ENCODE assay signal across 28 cellular contexts in genomic region chr2:64601785-64602391, GRCh38.
"Had no signal": no experiment of that assay in that cellular context is flagged by ENCODE, and none has a peak within 500 bp of the region (broad histone marks: within the 10 kb centered on the region; RNA-seq: fewer than 3 reads in every experiment).

No MANE protein-coding gene starts in this region.

- DNase-seq: activated CD4-positive, alpha-beta T cell treated with anti-CD3 and anti-CD28 coated beads for 1 hour; activated CD8-positive, alpha-beta memory T cell treated with anti-CD3 and anti-CD28 coated beads, Interleukin-2, amount 10 ng/mL, durations not matched to agents 7 days and 5 days; activated CD8-positive, alpha-beta T cell treated with anti-CD3 and anti-CD28 coated beads, Interleukin-2, amount 10 ng/mL, durations not matched to agents 7 days and 5 days; activated T-cell treated with anti-CD3 and anti-CD28 coated beads, Interleukin-2, amount 50 U/mL, for 48 hours; adrenal gland; aorta; body of pancreas; dermis blood vessel endothelial cell; effector CD4-positive, alpha-beta T cell; glutamatergic neuron; naive thymus-derived CD8-positive, alpha-beta T cell; ovary; retina; stimulated activated CD4-positive, alpha-beta T cell treated with anti-CD3 and anti-CD28 coated beads, Interleukin-1b, Interleukin-23, amount 100 ng/mL, for 48 hours; stimulated activated CD4-positive, alpha-beta T cell treated with anti-CD3 and anti-CD28 coated beads, Interleukin-4, amount 100 ng/mL, for 4 hours; stimulated activated CD8-positive, alpha-beta memory T cell treated with anti-CD3 and anti-CD28 coated beads, Interleukin-4, amount 100 ng/mL, for 48 hours; stimulated activated naive CD4-positive, alpha-beta T cell; T-helper 17 cell; T1000 had no signal

- H3K4me1 ChIP-seq: prostate gland had no signal

- H3K27me3 Mint-ChIP-seq: activated CD8-positive, alpha-beta memory T cell treated with anti-CD3 and anti-CD28 coated beads, Interleukin-2, amount 10 ng/mL, durations not matched to agents 7 days and 5 days; activated naive CD8-positive, alpha-beta T cell; naive thymus-derived CD8-positive, alpha-beta T cell; T-helper 17 cell had no signal

- ATAC-seq: activated CD8-positive, alpha-beta memory T cell treated with anti-CD3 and anti-CD28 coated beads, Interleukin-2, amount 10 ng/mL, durations not matched to agents 7 days and 5 days; activated CD8-positive, alpha-beta T cell treated with anti-CD3 and anti-CD28 coated beads, Interleukin-2, amount 10 ng/mL, durations not matched to agents 7 days and 5 days; body of pancreas; naive thymus-derived CD8-positive, alpha-beta T cell; T-helper 17 cell; WTC11 had no signal

- H3K27ac Mint-ChIP-seq: activated CD8-positive, alpha-beta memory T cell treated with anti-CD3 and anti-CD28 coated beads, Interleukin-2, amount 10 ng/mL, durations not matched to agents 7 days and 5 days; activated CD8-positive, alpha-beta T cell treated with anti-CD3 and anti-CD28 coated beads, Interleukin-2, amount 10 ng/mL, durations not matched to agents 7 days and 5 days; activated naive CD8-positive, alpha-beta T cell; activated T-helper 2 cell treated with anti-CD3 and anti-CD28 coated beads, Interferon-gamma antibody, Interleukin-2, Interleukin-4, amounts not matched to agents 10 μg/mL and 5 μg/mL and 100 μg/mL, durations not matched to agents 14 hours and 24 hours and 36 hours; T-helper 17 cell; WTC11 had no signal

- H3K27me3 ChIP-seq: adrenal gland, body of pancreas, esophagus muscularis mucosa, neutrophil, ovary, suprapubic skin, tibial nerve had no signal

- H3K4me2 ChIP-seq: smooth muscle cell had no signal

- H3K9me3 Mint-ChIP-seq: naive thymus-derived CD8-positive, alpha-beta T cell had no signal

- H3K36me3 ChIP-seq: adrenal gland, esophagus muscularis mucosa, neutrophil, ovary, prostate gland, suprapubic skin, tibial nerve had no signal

- H3K9me3 ChIP-seq: adrenal gland, body of pancreas, esophagus muscularis mucosa, neutrophil, ovary, prostate gland, suprapubic skin, tibial nerve had no signal

- H3K27ac ChIP-seq: adrenal gland, body of pancreas, esophagus muscularis mucosa, neutrophil, ovary, prostate gland, suprapubic skin, tibial nerve had no signal

- H3K4me3 ChIP-seq: adrenal gland, body of pancreas, esophagus muscularis mucosa, ovary, prostate gland, smooth muscle cell, suprapubic skin, tibial nerve had no signal

- H3K4me3 Mint-ChIP-seq: activated CD8-positive, alpha-beta memory T cell treated with anti-CD3 and anti-CD28 coated beads, Interleukin-2, amount 10 ng/mL, durations not matched to agents 7 days and 5 days; activated CD8-positive, alpha-beta T cell treated with anti-CD3 and anti-CD28 coated beads, Interleukin-2, amount 10 ng/mL, durations not matched to agents 7 days and 5 days; activated naive CD8-positive, alpha-beta T cell; naive thymus-derived CD8-positive, alpha-beta T cell; T-helper 17 cell; WTC11 had no signal
